In genomic region chr3:147408180-147409105, GRCh38 we compare ENCODE assay signal across 13 cellular contexts. TPM values are rescaled to one million over a fixed set of nuclear protein-coding genes. Genes with fewer than 3 reads are reported as not detected.
DNase-seq lines count a peak whose midpoint lies in the region; ATAC-seq and TF ChIP-seq lines count a peak whose summit lies in the region.
"Had no signal": no experiment of that assay in that cellular context is flagged by ENCODE, and none has a peak within 500 bp of the region (broad histone marks: within the 10 kb centered on the region; RNA-seq: fewer than 3 reads in every experiment).

No MANE protein-coding gene starts in this region.

- no peak overlapping the region for H2AK5ac ChIP-seq in mesendoderm (ENCODE audit: low read length)

- no peak overlapping the region for H2BK120ac ChIP-seq in mesendoderm (ENCODE audit: low read depth, low read length)

- H4K8ac ChIP-seq in mesendoderm (ENCODE audit: low read depth, low read length) = no peak overlapping the region

- ATAC-seq in stimulated activated naive CD8-positive, alpha-beta T cell treated with anti-CD3 and anti-CD28 coated beads, Interleukin-15, Interleukin-2, amounts not matched to agents 100 U/mL and 50 U/mL, for 24 hours = no peak
- no peak for ATAC-seq in activated naive CD8-positive, alpha-beta T cell treated with anti-CD3 and anti-CD28 coated beads, Interleukin-2, amount 10 ng/mL, durations not matched to agents 7 days and 5 days (ENCODE audit: low read depth)
- no peak for ATAC-seq in HG02588 (IDR thresholded peaks at IDR 0.05; ENCODE audit: unreplicated experiment)
- ATAC-seq: activated CD4-positive, CD25-positive, alpha-beta regulatory T cell treated with anti-CD3 and anti-CD28 coated beads, Interleukin-2, amount 50 U/mL, for 24 hours; gastroesophageal sphincter had no signal

- intact Hi-C loops in spleen (cut with DNase I; ENCODE audit: low total_unique reads) = no loop called here

- peaks cover 29% of the 10 kb centered on the region for H3K36me3 Mint-ChIP-seq in stimulated activated naive CD8-positive, alpha-beta T cell treated with anti-CD3 and anti-CD28 coated beads, Interleukin-15, Interleukin-2, amounts not matched to agents 100 ng/mL and 50 ng/mL, for 24 hours (ENCODE audit: low read depth)
- H3K36me3 Mint-ChIP-seq in activated naive CD8-positive, alpha-beta T cell treated with anti-CD3 and anti-CD28 coated beads, Interleukin-2, amount 10 ng/mL, durations not matched to agents 7 days and 5 days = peaks cover 10% of the 10 kb centered on the region

- H3K27me3 ChIP-seq in mesendoderm (ENCODE audit: insufficient read depth, low read length, poor library complexity) (peaks cover 83% of the 10 kb centered on the region), right atrium auricular region (peaks cover 64 to 82% of the 10 kb centered on the region in 2 donors), spleen (replicated peaks in 1 of 7) (peaks cover 28 to 100% (median 100%) of the 10 kb centered on the region in 7 donors)

- H3K27ac ChIP-seq in mesendoderm (ENCODE audit: low read depth, low read length) (no peak overlapping the region), right atrium auricular region (no peak overlapping the region), spleen (no peak overlapping the region)
- H3K27ac ChIP-seq: gastroesophageal sphincter, PC-9, tibial artery had no signal

- H3K9ac ChIP-seq in mesendoderm (ENCODE audit: low read length) = no peak overlapping the region

- H3K56ac ChIP-seq in mesendoderm (ENCODE audit: low read length) = no peak overlapping the region

- POLR2A ChIA-PET in activated naive CD8-positive, alpha-beta T cell treated with anti-CD3 and anti-CD28 coated beads, Interleukin-2, amount 10 ng/mL, durations not matched to agents 7 days and 5 days (lab: Charles Lee) = no interaction called here

- H3K4me2 ChIP-seq in mesendoderm (ENCODE audit: low read length) = peak overlapping the region; percentile 23
- H3K4me2 ChIP-seq: PC-9 had no signal

- no peak for DNase-seq in stimulated activated naive CD8-positive, alpha-beta T cell treated with anti-CD3 and anti-CD28 coated beads, Interleukin-15, Interleukin-2, amounts not matched to agents 100 U/mL and 50 U/mL, for 24 hours
- DNase-seq in activated naive CD8-positive, alpha-beta T cell treated with anti-CD3 and anti-CD28 coated beads, Interleukin-2, amount 10 ng/mL, durations not matched to agents 7 days and 5 days = no peak
- DNase-seq in mesendoderm (peak; percentile 75), NCI-H2107 treated with DMSO at 0.1 percent for 48 hours (lab: John Stamatoyannopoulos, UW; ENCODE audit: unreplicated experiment) (no peak), right atrium auricular region (ENCODE audit: low spot score) (no peak), spleen (no peak)
- DNase-seq: NCI-H1105, PC-9, tibial artery had no signal

- no peak overlapping the region for H2BK5ac ChIP-seq in mesendoderm (ENCODE audit: low read length)

- H3K4me3 ChIP-seq in mesendoderm (ENCODE audit: low read length) = no peak overlapping the region
- no peak overlapping the region for H3K4me3 ChIP-seq in right atrium auricular region
- H3K4me3 ChIP-seq in spleen = no peak overlapping the region
- H3K4me3 ChIP-seq: PC-9 had no signal

- H3K4me3 Mint-ChIP-seq in stimulated activated naive CD8-positive, alpha-beta T cell treated with anti-CD3 and anti-CD28 coated beads, Interleukin-15, Interleukin-2, amounts not matched to agents 100 ng/mL and 50 ng/mL, for 24 hours = peak overlapping the region; percentile 20
- H3K4me3 Mint-ChIP-seq in activated naive CD8-positive, alpha-beta T cell treated with anti-CD3 and anti-CD28 coated beads, Interleukin-2, amount 10 ng/mL, durations not matched to agents 7 days and 5 days = peak overlapping the region; percentile 35

- H3K4me1 ChIP-seq in mesendoderm (ENCODE audit: control insufficient read depth, low read depth, low read length) (no peaks in the 10 kb centered on the region), right atrium auricular region (peaks cover 0 to 39% of the 10 kb centered on the region in 2 donors), spleen (peaks cover 22 to 52% (median 43%) of the 10 kb centered on the region in 6 donors)

- peaks cover 85% of the 10 kb centered on the region for H3K27me3 Mint-ChIP-seq in stimulated activated naive CD8-positive, alpha-beta T cell treated with anti-CD3 and anti-CD28 coated beads, Interleukin-15, Interleukin-2, amounts not matched to agents 100 ng/mL and 50 ng/mL, for 24 hours
- H3K27me3 Mint-ChIP-seq in activated naive CD8-positive, alpha-beta T cell treated with anti-CD3 and anti-CD28 coated beads, Interleukin-2, amount 10 ng/mL, durations not matched to agents 7 days and 5 days = peaks cover 75% of the 10 kb centered on the region

- H3K79me1 ChIP-seq in mesendoderm (ENCODE audit: low read length) = no peaks in the 10 kb centered on the region

- peak overlapping the region; percentile 40 for H3K27ac Mint-ChIP-seq in stimulated activated naive CD8-positive, alpha-beta T cell treated with anti-CD3 and anti-CD28 coated beads, Interleukin-15, Interleukin-2, amounts not matched to agents 100 ng/mL and 50 ng/mL, for 24 hours
- H3K27ac Mint-ChIP-seq in activated naive CD8-positive, alpha-beta T cell treated with anti-CD3 and anti-CD28 coated beads, Interleukin-2, amount 10 ng/mL, durations not matched to agents 7 days and 5 days = peak overlapping the region; percentile 81

- no peaks in the 10 kb centered on the region for H3K79me2 ChIP-seq in mesendoderm (ENCODE audit: control insufficient read depth, insufficient read depth, low read length)

- TF ChIP-seq CTCF in right atrium auricular region (IDR thresholded peaks at IDR 0.05) (no peak), spleen (IDR thresholded peaks at IDR 0.05 in 8 of 11, conservative IDR thresholded peaks at IDR 0.05 in 3 of 11) (no peak)

- H3K9me3 ChIP-seq in right atrium auricular region (peaks cover 0 to 9% of the 10 kb centered on the region in 2 donors), spleen (peaks cover 0 to 49% (median 0%) of the 10 kb centered on the region in 8 donors)
- H3K9me3 ChIP-seq: tibial artery had no signal

- no peak overlapping the region for H3K4ac ChIP-seq in mesendoderm (ENCODE audit: low read depth, low read length)

- no peak overlapping the region for H2BK15ac ChIP-seq in mesendoderm (replicated peaks; ENCODE audit: low read depth)

- H3K36me3 ChIP-seq in mesendoderm (ENCODE audit: control insufficient read depth, insufficient read depth, low read length) (no peaks in the 10 kb centered on the region), right atrium auricular region (no peaks in the 10 kb centered on the region), spleen (no peaks in the 10 kb centered on the region)
- H3K36me3 ChIP-seq: gastroesophageal sphincter, tibial artery had no signal

- no peak for TF ChIP-seq POLR2A in spleen (IDR thresholded peaks at IDR 0.05)

- no peak overlapping the region for H3K18ac ChIP-seq in mesendoderm (ENCODE audit: low read length)

- H3K9me3 Mint-ChIP-seq in stimulated activated naive CD8-positive, alpha-beta T cell treated with anti-CD3 and anti-CD28 coated beads, Interleukin-15, Interleukin-2, amounts not matched to agents 100 ng/mL and 50 ng/mL, for 24 hours = peaks cover 19% of the 10 kb centered on the region
- peaks cover 15% of the 10 kb centered on the region for H3K9me3 Mint-ChIP-seq in activated naive CD8-positive, alpha-beta T cell treated with anti-CD3 and anti-CD28 coated beads, Interleukin-2, amount 10 ng/mL, durations not matched to agents 7 days and 5 days

- no peak overlapping the region for H3K23ac ChIP-seq in mesendoderm (ENCODE audit: low read length)

- H4K5ac ChIP-seq in mesendoderm (ENCODE audit: low read length) = no peak overlapping the region

- WGBS in mesendoderm (ENCODE audit: extremely low coverage, insufficient coverage, low lambda C conversion rate) = no CpG with 5 or more reads among the region's 28 CpGs
- WGBS in spleen, 5 donors = 7 to 17% (median 13%) methylated on average over 28 of the region's 28 CpGs

- H3K4me1 Mint-ChIP-seq in stimulated activated naive CD8-positive, alpha-beta T cell treated with anti-CD3 and anti-CD28 coated beads, Interleukin-15, Interleukin-2, amounts not matched to agents 100 ng/mL and 50 ng/mL, for 24 hours (ENCODE audit: low read depth) = peaks cover 38% of the 10 kb centered on the region
- H3K4me1 Mint-ChIP-seq in activated naive CD8-positive, alpha-beta T cell treated with anti-CD3 and anti-CD28 coated beads, Interleukin-2, amount 10 ng/mL, durations not matched to agents 7 days and 5 days = peaks cover 22% of the 10 kb centered on the region

RNA-seq across cellular contexts. Expression of gene ZIC1, which starts 0.7 kb away (rescaled TPM):
- not detected for total RNA-seq in activated naive CD8-positive, alpha-beta T cell treated with anti-CD3 and anti-CD28 coated beads, Interleukin-2, amount 10 ng/mL, durations not matched to agents 7 days and 5 days
- polyA plus RNA-seq in mesendoderm (2013, experiment 1 of 2) = 1.0 TPM
- polyA plus RNA-seq in mesendoderm (2013, experiment 2 of 2) = 0.84 TPM
- total RNA-seq in right atrium auricular region (under 1 TPM in 1 of 2 donors, not detected in 1; 0.04 TPM), spleen (not detected)
- polyA plus RNA-seq in spleen = not detected
- total RNA-seq: PC-9 had no signal

RNA-seq across cellular contexts. Expression of gene ZIC4, which starts 2.1 kb away (rescaled TPM):
- not detected for total RNA-seq in activated naive CD8-positive, alpha-beta T cell treated with anti-CD3 and anti-CD28 coated beads, Interleukin-2, amount 10 ng/mL, durations not matched to agents 7 days and 5 days
- polyA plus RNA-seq in mesendoderm (2013, experiment 1 of 2) = 0.01 TPM
- 0.01 TPM for polyA plus RNA-seq in mesendoderm (2013, experiment 2 of 2)
- total RNA-seq in right atrium auricular region (not detected), spleen (not detected)
- polyA plus RNA-seq in spleen = not detected
- total RNA-seq: PC-9 had no signal
